In genomic region chr15:85044251-85044853, GRCh38 we compare ENCODE assay signal across 8 cellular contexts.
DNase-seq lines count a peak whose midpoint lies in the region; ATAC-seq, FAIRE-seq and TF ChIP-seq lines count a peak whose summit lies in the region.

No MANE protein-coding gene starts in this region.

- H3K27ac ChIP-seq in CD8-positive, alpha-beta memory T cell (ENCODE audit: low read depth, low read length): no peak overlapping the region
- H3K27ac ChIP-seq in foreskin keratinocyte (no peak overlapping the region), pancreas (no peak overlapping the region)

- intact Hi-C loops in pancreas (cut with DNase I): loop anchor here in 2 of 3 donors (2.0 to 10.0 kb wide), 2 partner anchors 90 kb away; no protein-coding TSS in a partner anchor

- H3K27ac Mint-ChIP-seq in CD8-positive, alpha-beta memory T cell: peak overlapping the region in 6 of 8 donors; percentile 3 to 78 (median 56)

- no peak for FAIRE-seq in pancreas (lab: Jason Lieb, UNC)

- ATAC-seq in GM19324 (IDR thresholded peaks at IDR 0.05; ENCODE audit: low FRiP score, unreplicated experiment): peak; percentile 60
- ATAC-seq in foreskin keratinocyte: peak; percentile 61
- peak; percentile 78 to 92 (median 87) for ATAC-seq in pancreas
- no peak for ATAC-seq in GM19035 (IDR thresholded peaks at IDR 0.05; ENCODE audit: unreplicated experiment)
- no peak for ATAC-seq in HG02938 (IDR thresholded peaks at IDR 0.05; ENCODE audit: unreplicated experiment)

- WGBS in pancreas, 2 donors: 51 to 52% methylated on average over 3 of the region's 3 CpGs

- no peaks in the 10 kb centered on the region for H3K9me3 Mint-ChIP-seq in CD8-positive, alpha-beta memory T cell

- H3K36me3 Mint-ChIP-seq in CD8-positive, alpha-beta memory T cell: no peaks in the 10 kb centered on the region

- H3K4me1 ChIP-seq in CD8-positive, alpha-beta memory T cell (ENCODE audit: insufficient read depth, low read length): peaks cover 8% of the 10 kb centered on the region
- H3K4me1 ChIP-seq in foreskin keratinocyte: no peaks in the 10 kb centered on the region
- peaks cover 0 to 9% (median 3%) of the 10 kb centered on the region in 3 donors for H3K4me1 ChIP-seq in pancreas

- no peak overlapping the region for H3K4me3 ChIP-seq in CD8-positive, alpha-beta memory T cell (ENCODE audit: low read length)
- H3K4me3 ChIP-seq in pancreas: no peak overlapping the region

- peak in 4 of 5 donors; percentile 18 to 56 (median 28) for DNase-seq in CD8-positive, alpha-beta memory T cell
- DNase-seq in NCI-H226 (peak; percentile 59), foreskin keratinocyte (peak; percentile 12 to 19), pancreas (peak in 2 of 6 donors; percentile 53 to 60)
- DNase-seq in activated T-cell treated with anti-CD3 and anti-CD28 coated beads, Interleukin-2, amount 50 U/mL, for 1 hour: peak; percentile 34

- no peaks in the 10 kb centered on the region for H3K9me3 ChIP-seq in CD8-positive, alpha-beta memory T cell (ENCODE audit: low read length)
- H3K9me3 ChIP-seq in pancreas: no peaks in the 10 kb centered on the region

- no peaks in the 10 kb centered on the region for H3K27me3 Mint-ChIP-seq in CD8-positive, alpha-beta memory T cell

- H3K36me3 ChIP-seq in CD8-positive, alpha-beta memory T cell (ENCODE audit: insufficient read depth, low read length): no peaks in the 10 kb centered on the region
- H3K36me3 ChIP-seq in pancreas: no peaks in the 10 kb centered on the region

- peak; percentile 73 for TF ChIP-seq CTCF in foreskin keratinocyte (conservative IDR thresholded peaks at IDR 0.05)
- peak in 3 of 4 donors; percentile 26 to 44 (median 38) for TF ChIP-seq CTCF in pancreas (IDR thresholded peaks at IDR 0.05)

- peaks cover 16 to 41% (median 19%) of the 10 kb centered on the region in 3 donors for H3K4me1 Mint-ChIP-seq in CD8-positive, alpha-beta memory T cell

- CTCF ChIA-PET in CD8-positive, alpha-beta memory T cell (lab: Charles Lee): interaction anchor here (0.7 to 1.5 kb wide), 9 partner anchors 9 to 114 kb away, joined by 3 to 5 read pairs (median 4); no protein-coding TSS in a partner anchor

- no peak overlapping the region for H3K4me3 Mint-ChIP-seq in CD8-positive, alpha-beta memory T cell

- no peaks in the 10 kb centered on the region for H3K27me3 ChIP-seq in CD8-positive, alpha-beta memory T cell (ENCODE audit: insufficient read depth, low read length, poor library complexity, severe bottlenecking)
- H3K27me3 ChIP-seq in foreskin keratinocyte (no peaks in the 10 kb centered on the region), pancreas (no peaks in the 10 kb centered on the region)

- POLR2A ChIA-PET in CD8-positive, alpha-beta memory T cell (lab: Charles Lee): no interaction called here

Comparison
In these comparisons a context has a peak if more than half of its experiments do, and no peak if none do; other contexts are left out.
1. ATAC-seq: peak in GM19324 (single experiment), foreskin keratinocyte (single experiment) and pancreas (4 of 4); none in GM19035 (single experiment) and HG02938 (single experiment).